28 cellular contexts compared by ENCODE assay signal in genomic region chr10:62024026-62024701, GRCh38.
DNase-seq lines count a peak whose midpoint lies in the region; ATAC-seq and TF ChIP-seq lines count a peak whose summit lies in the region.
"Had no signal": no experiment of that assay in that cellular context is flagged by ENCODE, and none has a peak within 500 bp of the region (broad histone marks: within the 10 kb centered on the region; RNA-seq: fewer than 3 reads in every experiment).

No MANE protein-coding gene starts in this region.

- peaks cover 49% of the 10 kb centered on the region for H3K36me3 Mint-ChIP-seq in activated naive CD8-positive, alpha-beta T cell treated with anti-CD3 and anti-CD28 coated beads, Interleukin-2, amount 50 U/mL, for 24 hours (ENCODE audit: low read depth)
- H3K36me3 Mint-ChIP-seq in activated naive CD8-positive, alpha-beta T cell treated with anti-CD3 and anti-CD28 coated beads for 36 hours: peaks cover 66% of the 10 kb centered on the region
- peaks cover 60% of the 10 kb centered on the region for H3K36me3 Mint-ChIP-seq in stimulated activated memory B cell treated with anti-CD40 and anti-IgM and Interleukin-4, amounts not matched to agents 10 μg/mL and 1 μg/mL and 100 μg/mL, for 72 hours
- no peaks in the 10 kb centered on the region for H3K36me3 Mint-ChIP-seq in MCF 10A (ENCODE audit: insufficient read depth, unreplicated experiment)

- no peak overlapping the region for H3K9ac ChIP-seq in Loucy (ENCODE audit: low read depth, low read length, poor library complexity, severe bottlenecking)
- H3K9ac ChIP-seq: parathyroid adenoma had no signal

- no peaks in the 10 kb centered on the region for H3K9me3 ChIP-seq in Loucy (ENCODE audit: insufficient read depth, low read depth, low read length)
- H3K9me3 ChIP-seq: esophagus muscularis mucosa, gastroesophageal sphincter, sigmoid colon had no signal

- H3K4me1 Mint-ChIP-seq in activated naive CD8-positive, alpha-beta T cell treated with anti-CD3 and anti-CD28 coated beads, Interleukin-2, amount 50 U/mL, for 24 hours: peaks cover 87% of the 10 kb centered on the region
- H3K4me1 Mint-ChIP-seq in activated naive CD8-positive, alpha-beta T cell treated with anti-CD3 and anti-CD28 coated beads for 36 hours: peaks cover 50% of the 10 kb centered on the region
- peaks cover 84% of the 10 kb centered on the region for H3K4me1 Mint-ChIP-seq in stimulated activated memory B cell treated with anti-CD40 and anti-IgM and Interleukin-4, amounts not matched to agents 10 μg/mL and 1 μg/mL and 100 μg/mL, for 72 hours
- H3K4me1 Mint-ChIP-seq in MCF 10A (ENCODE audit: insufficient read depth, unreplicated experiment): peaks cover 48% of the 10 kb centered on the region

- no peak for DNase-seq in activated naive CD8-positive, alpha-beta T cell treated with anti-CD3 and anti-CD28 coated beads, Interleukin-2, amount 50 U/mL, for 24 hours
- DNase-seq in activated naive CD8-positive, alpha-beta T cell treated with anti-CD3 and anti-CD28 coated beads for 36 hours: no peak
- DNase-seq in epithelial cell of prostate (ENCODE audit: low read depth, low spot score) (no peak), NCI-H510A (lab: John Stamatoyannopoulos, UW) (no peak), SHP77 (lab: John Stamatoyannopoulos, UW) (no peak), MCF 10A (ENCODE audit: unreplicated experiment) (no peak)
- DNase-seq: activated CD4-positive, CD25-positive, alpha-beta regulatory T cell treated with anti-CD3 and anti-CD28 coated beads, Interleukin-2, amount 50 U/mL, for 72 hours; activated gamma-delta T cell treated with Interleukin-2 at 50 U/mL for 16 hours; effector CD8-positive, alpha-beta T cell; GDM1; Karpas-422; kidney glomerular epithelial cell; mammary epithelial cell; NCI-H1105 treated with DMSO at 0.1 percent for 48 hours; NCI-H2081; NCI-H446; sigmoid colon; stimulated activated CD4-positive, alpha-beta T cell treated with anti-CD3 and anti-CD28 coated beads, Interleukin-1b, Interleukin-23, amount 100 ng/mL, for 48 hours; stimulated activated naive CD4-positive, alpha-beta T cell treated with Interleukin-2 at 50 U/mL for 16 hours; T-helper 9 cell; tibial artery had no signal

- H3K27ac ChIP-seq in epithelial cell of prostate: peak overlapping the region; percentile 94
- H3K27ac ChIP-seq: esophagus muscularis mucosa, gastroesophageal sphincter, parathyroid adenoma, sigmoid colon had no signal

- intact Hi-C loops in MCF 10A (cut with micrococcal nuclease): no loop called here

- peak overlapping the region; percentile 74 for H3K27ac Mint-ChIP-seq in activated naive CD8-positive, alpha-beta T cell treated with anti-CD3 and anti-CD28 coated beads, Interleukin-2, amount 50 U/mL, for 24 hours
- no peak overlapping the region for H3K27ac Mint-ChIP-seq in activated naive CD8-positive, alpha-beta T cell treated with anti-CD3 and anti-CD28 coated beads for 36 hours
- H3K27ac Mint-ChIP-seq in stimulated activated memory B cell treated with anti-CD40 and anti-IgM and Interleukin-4, amounts not matched to agents 10 μg/mL and 1 μg/mL and 100 μg/mL, for 72 hours: peak overlapping the region; percentile 99
- H3K27ac Mint-ChIP-seq in MCF 10A (ENCODE audit: low read depth, unreplicated experiment): no peak overlapping the region
- H3K27ac Mint-ChIP-seq: GM23338 had no signal

- POLR2A ChIA-PET in MCF 10A (lab: Yijun Ruan, JAX): interaction anchor here (0.7 to 8.4 kb wide), 6 partner anchors 14 to 982 kb away, joined by 3 to 111 read pairs (median 40); partner anchors contain the start of gene ARID5B

- H3K9me2 ChIP-seq in Loucy (replicated peaks; ENCODE audit: low read depth, low read length): no peaks in the 10 kb centered on the region

- CTCF ChIA-PET in MCF 10A (lab: Yijun Ruan, JAX): interaction anchor here (0.7 to 1.2 kb wide), 3 partner anchors 22 to 290 kb away, joined by 3 read pairs; no protein-coding TSS in a partner anchor

- peaks cover 97% of the 10 kb centered on the region for H3K79me2 ChIP-seq in Loucy (ENCODE audit: insufficient read depth, low read length)
- H3K79me2 ChIP-seq: parathyroid adenoma had no signal

- no peak overlapping the region for H3K4me3 Mint-ChIP-seq in activated naive CD8-positive, alpha-beta T cell treated with anti-CD3 and anti-CD28 coated beads, Interleukin-2, amount 50 U/mL, for 24 hours
- H3K4me3 Mint-ChIP-seq in activated naive CD8-positive, alpha-beta T cell treated with anti-CD3 and anti-CD28 coated beads for 36 hours: no peak overlapping the region
- H3K4me3 Mint-ChIP-seq in stimulated activated memory B cell treated with anti-CD40 and anti-IgM and Interleukin-4, amounts not matched to agents 10 μg/mL and 1 μg/mL and 100 μg/mL, for 72 hours: no peak overlapping the region
- no peak overlapping the region for H3K4me3 Mint-ChIP-seq in MCF 10A (ENCODE audit: unreplicated experiment)
- H3K4me3 Mint-ChIP-seq: GM23338, nephron had no signal

- H3K36me3 ChIP-seq in Loucy (ENCODE audit: insufficient read depth, low read length): peaks cover 43% of the 10 kb centered on the region
- H3K36me3 ChIP-seq: esophagus muscularis mucosa, gastroesophageal sphincter, sigmoid colon, tibial artery had no signal

- H3K27me3 ChIP-seq in Loucy (ENCODE audit: insufficient read depth, low read length, poor library complexity, severe bottlenecking): no peaks in the 10 kb centered on the region
- H3K27me3 ChIP-seq: esophagus muscularis mucosa, gastroesophageal sphincter, sigmoid colon, tibial artery had no signal

- TF ChIP-seq CTCF in Loucy (conservative IDR thresholded peaks at IDR 0.05; ENCODE audit: low read length) (no peak), MCF 10A (IDR thresholded peaks at IDR 0.05; ENCODE audit: unreplicated experiment) (no peak)

- no TSS peak for BruUV-seq in MCF 10A (replicated peaks; lab: Mats Ljungman, UMichigan)

- no peak overlapping the region for H3K4me3 ChIP-seq in Loucy (ENCODE audit: low read length, poor library complexity, severe bottlenecking)
- H3K4me3 ChIP-seq: esophagus muscularis mucosa, gastroesophageal sphincter, GM23338, sigmoid colon, tibial artery had no signal

- H4K20me1 ChIP-seq in Loucy (ENCODE audit: insufficient read depth, low read length, poor library complexity, severe bottlenecking): peaks cover 18% of the 10 kb centered on the region

- H3K4me1 ChIP-seq in Loucy (ENCODE audit: insufficient read depth, low read length, poor library complexity, severe bottlenecking): peaks cover 72% of the 10 kb centered on the region
- H3K4me1 ChIP-seq: parathyroid adenoma had no signal

- H3F3A ChIP-seq in Loucy (ENCODE audit: low read depth): no peaks in the 10 kb centered on the region

- H3K9me3 Mint-ChIP-seq in activated naive CD8-positive, alpha-beta T cell treated with anti-CD3 and anti-CD28 coated beads, Interleukin-2, amount 50 U/mL, for 24 hours: peaks cover 5% of the 10 kb centered on the region
- H3K9me3 Mint-ChIP-seq in activated naive CD8-positive, alpha-beta T cell treated with anti-CD3 and anti-CD28 coated beads for 36 hours: peaks cover 10% of the 10 kb centered on the region
- peaks cover 4% of the 10 kb centered on the region for H3K9me3 Mint-ChIP-seq in stimulated activated memory B cell treated with anti-CD40 and anti-IgM and Interleukin-4, amounts not matched to agents 10 μg/mL and 1 μg/mL and 100 μg/mL, for 72 hours
- H3K9me3 Mint-ChIP-seq in MCF 10A (ENCODE audit: unreplicated experiment): peaks cover 7% of the 10 kb centered on the region
- H3K9me3 Mint-ChIP-seq: GM23338 had no signal

- no peak overlapping the region for H2AFZ ChIP-seq in Loucy (ENCODE audit: low read length)
- H2AFZ ChIP-seq: GM23338, parathyroid adenoma had no signal

- no peaks in the 10 kb centered on the region for H3K27me3 Mint-ChIP-seq in activated naive CD8-positive, alpha-beta T cell treated with anti-CD3 and anti-CD28 coated beads, Interleukin-2, amount 50 U/mL, for 24 hours
- no peaks in the 10 kb centered on the region for H3K27me3 Mint-ChIP-seq in activated naive CD8-positive, alpha-beta T cell treated with anti-CD3 and anti-CD28 coated beads for 36 hours
- H3K27me3 Mint-ChIP-seq in stimulated activated memory B cell treated with anti-CD40 and anti-IgM and Interleukin-4, amounts not matched to agents 10 μg/mL and 1 μg/mL and 100 μg/mL, for 72 hours: no peaks in the 10 kb centered on the region
- H3K27me3 Mint-ChIP-seq in MCF 10A (ENCODE audit: insufficient read depth, unreplicated experiment): no peaks in the 10 kb centered on the region

- H3K4me2 ChIP-seq in Loucy (ENCODE audit: low read depth, low read length, poor library complexity, severe bottlenecking): peak overlapping the region; percentile 1
- H3K4me2 ChIP-seq: GM23338 had no signal

- no peak for ATAC-seq in activated naive CD8-positive, alpha-beta T cell treated with anti-CD3 and anti-CD28 coated beads, Interleukin-2, amount 50 U/mL, for 24 hours
- no peak for ATAC-seq in stimulated activated memory B cell treated with anti-CD40 and anti-IgM and Interleukin-4, amounts not matched to agents 10 μg/mL and 1 μg/mL and 100 μg/mL, for 72 hours
- ATAC-seq: gastroesophageal sphincter, GM23338 had no signal

Comparison
In these comparisons a context has a peak if more than half of its experiments do, and no peak if none do; other contexts are left out.
1. H3K27ac Mint-ChIP-seq: peak in activated naive CD8-positive, alpha-beta T cell treated with anti-CD3 and anti-CD28 coated beads, Interleukin-2, amount 50 U/mL, for 24 hours (single experiment) and stimulated activated memory B cell treated with anti-CD40 and anti-IgM and Interleukin-4, amounts not matched to agents 10 μg/mL and 1 μg/mL and 100 μg/mL, for 72 hours (single experiment); none in activated naive CD8-positive, alpha-beta T cell treated with anti-CD3 and anti-CD28 coated beads for 36 hours (single experiment) and MCF 10A (single experiment).